Comparison of ENCODE assay signal across 1 cellular context in the genomic region with DNA sequence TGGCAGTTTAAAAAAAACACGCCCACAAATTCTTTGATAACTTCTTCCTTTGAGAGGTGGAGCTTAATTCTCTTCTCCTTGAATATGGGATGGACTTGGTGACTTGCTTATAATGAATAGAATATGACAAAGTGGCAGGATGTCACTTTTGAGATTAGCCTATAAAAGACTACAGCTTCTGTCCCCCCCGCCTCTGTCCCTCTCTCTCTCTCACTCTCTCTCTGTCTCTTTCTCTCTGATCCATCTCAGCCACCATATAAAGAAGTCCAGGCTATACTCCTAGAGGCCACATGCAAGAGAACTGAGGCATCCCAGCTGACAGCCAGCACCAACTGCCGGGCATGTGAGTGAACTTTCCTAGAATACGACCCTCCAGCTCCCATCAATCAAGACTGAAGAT.
TF ChIP-seq lines count a peak whose summit lies in the region.

No MANE protein-coding gene starts in this region.

TF ChIP-seq in K562, 482 proteins besides CTCF, POLR2A, EP300 and RAD21:
- TF ChIP-seq, protein P1, sequence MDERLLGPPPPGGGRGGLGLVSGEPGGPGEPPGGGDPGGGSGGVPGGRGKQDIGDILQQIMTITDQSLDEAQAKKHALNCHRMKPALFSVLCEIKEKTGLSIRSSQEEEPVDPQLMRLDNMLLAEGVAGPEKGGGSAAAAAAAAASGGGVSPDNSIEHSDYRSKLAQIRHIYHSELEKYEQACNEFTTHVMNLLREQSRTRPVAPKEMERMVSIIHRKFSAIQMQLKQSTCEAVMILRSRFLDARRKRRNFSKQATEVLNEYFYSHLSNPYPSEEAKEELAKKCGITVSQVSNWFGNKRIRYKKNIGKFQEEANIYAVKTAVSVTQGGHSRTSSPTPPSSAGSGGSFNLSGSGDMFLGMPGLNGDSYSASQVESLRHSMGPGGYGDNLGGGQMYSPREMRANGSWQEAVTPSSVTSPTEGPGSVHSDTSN (CRISPR knock-in tag; IDR thresholded peaks at IDR 0.05; ENCODE audit: low read depth): no peak
- TF ChIP-seq, protein P1 (tag; conservative IDR thresholded peaks at IDR 0.05; ENCODE audit: low read depth): 0 out of 2 replicates have a peak, but pooled peaks have one; percentile 32
- no peak for TF ChIP-seq NFXL1 (CRISPR knock-in tag; IDR thresholded peaks at IDR 0.05)
- no peak for TF ChIP-seq ZEB2 (IDR thresholded peaks at IDR 0.05)
- TF ChIP-seq, protein P2, sequence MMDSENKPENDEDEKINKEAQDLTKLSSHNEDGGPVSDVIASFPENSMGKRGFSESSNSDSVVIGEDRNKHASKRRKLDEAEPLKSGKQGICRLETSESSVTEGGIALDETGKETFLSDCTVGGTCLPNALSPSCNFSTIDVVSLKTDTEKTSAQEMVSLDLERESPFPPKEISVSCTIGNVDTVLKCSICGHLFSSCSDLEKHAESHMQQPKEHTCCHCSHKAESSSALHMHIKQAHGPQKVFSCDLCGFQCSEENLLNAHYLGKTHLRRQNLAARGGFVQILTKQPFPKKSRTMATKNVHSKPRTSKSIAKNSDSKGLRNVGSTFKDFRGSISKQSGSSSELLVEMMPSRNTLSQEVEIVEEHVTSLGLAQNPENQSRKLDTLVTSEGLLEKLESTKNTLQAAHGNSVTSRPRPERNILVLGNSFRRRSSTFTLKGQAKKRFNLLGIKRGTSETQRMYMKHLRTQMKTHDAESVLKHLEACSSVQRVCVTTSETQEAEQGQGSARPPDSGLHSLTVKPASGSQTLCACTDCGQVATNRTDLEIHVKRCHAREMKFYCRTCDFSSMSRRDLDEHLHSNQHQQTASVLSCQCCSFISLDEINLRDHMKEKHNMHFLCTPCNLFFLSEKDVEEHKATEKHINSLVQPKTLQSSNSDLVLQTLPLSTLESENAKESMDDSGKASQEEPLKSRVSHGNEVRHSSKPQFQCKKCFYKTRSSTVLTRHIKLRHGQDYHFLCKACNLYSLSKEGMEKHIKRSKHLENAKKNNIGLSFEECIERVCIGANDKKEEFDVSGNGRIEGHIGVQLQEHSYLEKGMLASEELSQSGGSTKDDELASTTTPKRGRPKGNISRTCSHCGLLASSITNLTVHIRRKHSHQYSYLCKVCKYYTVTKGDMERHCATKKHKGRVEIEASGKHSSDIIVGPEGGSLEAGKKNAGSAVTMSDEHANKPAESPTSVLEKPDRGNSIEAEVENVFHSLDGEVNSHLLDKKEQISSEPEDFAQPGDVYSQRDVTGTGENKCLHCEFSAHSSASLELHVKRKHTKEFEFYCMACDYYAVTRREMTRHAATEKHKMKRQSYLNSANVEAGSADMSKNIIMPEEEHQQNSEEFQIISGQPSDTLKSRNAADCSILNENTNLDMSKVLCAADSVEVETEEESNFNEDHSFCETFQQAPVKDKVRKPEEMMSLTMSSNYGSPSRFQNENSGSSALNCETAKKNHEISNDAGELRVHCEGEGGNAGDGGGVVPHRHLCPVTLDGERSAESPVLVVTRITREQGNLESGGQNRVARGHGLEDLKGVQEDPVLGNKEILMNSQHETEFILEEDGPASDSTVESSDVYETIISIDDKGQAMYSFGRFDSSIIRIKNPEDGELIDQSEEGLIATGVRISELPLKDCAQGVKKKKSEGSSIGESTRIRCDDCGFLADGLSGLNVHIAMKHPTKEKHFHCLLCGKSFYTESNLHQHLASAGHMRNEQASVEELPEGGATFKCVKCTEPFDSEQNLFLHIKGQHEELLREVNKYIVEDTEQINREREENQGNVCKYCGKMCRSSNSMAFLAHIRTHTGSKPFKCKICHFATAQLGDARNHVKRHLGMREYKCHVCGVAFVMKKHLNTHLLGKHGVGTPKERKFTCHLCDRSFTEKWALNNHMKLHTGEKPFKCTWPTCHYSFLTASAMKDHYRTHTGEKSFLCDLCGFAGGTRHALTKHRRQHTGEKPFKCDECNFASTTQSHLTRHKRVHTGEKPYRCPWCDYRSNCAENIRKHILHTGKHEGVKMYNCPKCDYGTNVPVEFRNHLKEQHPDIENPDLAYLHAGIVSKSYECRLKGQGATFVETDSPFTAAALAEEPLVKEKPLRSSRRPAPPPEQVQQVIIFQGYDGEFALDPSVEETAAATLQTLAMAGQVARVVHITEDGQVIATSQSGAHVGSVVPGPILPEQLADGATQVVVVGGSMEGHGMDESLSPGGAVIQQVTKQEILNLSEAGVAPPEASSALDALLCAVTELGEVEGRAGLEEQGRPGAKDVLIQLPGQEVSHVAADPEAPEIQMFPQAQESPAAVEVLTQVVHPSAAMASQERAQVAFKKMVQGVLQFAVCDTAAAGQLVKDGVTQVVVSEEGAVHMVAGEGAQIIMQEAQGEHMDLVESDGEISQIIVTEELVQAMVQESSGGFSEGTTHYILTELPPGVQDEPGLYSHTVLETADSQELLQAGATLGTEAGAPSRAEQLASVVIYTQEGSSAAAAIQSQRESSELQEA (IDR thresholded peaks at IDR 0.05; ENCODE audit: low read depth): peak; percentile 70
TF ChIP-seq in K562: peak in this region for 2.
